In genomic region chr1:234955107-234955731, GRCh38 we compare ENCODE assay signal across 8 cellular contexts.
A peak's percentile ranks its signal among the peaks of the same experiment; 100 is the strongest.
DNase-seq lines count a peak whose midpoint lies in the region; ATAC-seq and TF ChIP-seq lines count a peak whose summit lies in the region.

No MANE protein-coding gene starts in this region.

- H3K36me3 Mint-ChIP-seq in T-cell: no peaks in the 10 kb centered on the region

- POLR2A ChIA-PET in T-cell (lab: Charles Lee): interaction anchor here in 1 of 2 donors (0.6 to 0.9 kb wide), 3 partner anchors 8 to 25 kb away, joined by 3 to 4 read pairs (median 3); no protein-coding TSS in a partner anchor

- intact Hi-C loops in posterior vena cava (cut with DNase I): no loop called here

- H3K9me3 Mint-ChIP-seq in T-cell: no peaks in the 10 kb centered on the region

- H3K4me3 ChIP-seq in fibroblast of pulmonary artery (replicated peaks; ENCODE audit: low read depth, low read length): no peak overlapping the region

- peak; percentile 58 to 66 (median 64) for ATAC-seq in T-cell (replicated peaks in 1 of 4)

- H3K4me3 Mint-ChIP-seq in T-cell: peak overlapping the region in 1 of 3 donors; percentile 20

- no peaks in the 10 kb centered on the region for H3K27me3 Mint-ChIP-seq in T-cell

- H3K4me1 Mint-ChIP-seq in T-cell: peaks cover 36 to 42% (median 42%) of the 10 kb centered on the region in 3 donors

- in situ Hi-C loops in GM13976 (cut with MboI; ENCODE audit: low sequenced_read_pairs, unreplicated experiment): loop anchor here (25.0 kb wide), 1 partner anchor 343 kb away; the partner anchor contains the start of gene IRF2BP2

- CTCF ChIA-PET in T-cell (lab: Charles Lee): no interaction called here

- peak overlapping the region; percentile 83 to 84 for H3K27ac Mint-ChIP-seq in T-cell

- DNase-seq in AML-193 (lab: John Stamatoyannopoulos, UW) (peak; percentile 95 to 97), HCEC 1CT (peak; percentile 63), T-cell (peak in 1 of 34 experiments; percentile 18), fibroblast of pulmonary artery (ENCODE audit: low read depth) (peak; percentile 60), posterior vena cava (ENCODE audit: low spot score) (peak; percentile 93), superior temporal gyrus (ENCODE audit: extremely low spot score) (no peak), GM13976 (ENCODE audit: low spot score) (no peak), GM03348 (ENCODE audit: low spot score) (no peak)

- no peak for TF ChIP-seq CTCF in fibroblast of pulmonary artery (IDR thresholded peaks at IDR 0.05; ENCODE audit: low read length, missing control alignments)
- TF ChIP-seq CTCF in GM13976 (IDR thresholded peaks at IDR 0.05; ENCODE audit: borderline replicate concordance, control extremely low read depth, extremely low read depth, insufficient read depth, missing control alignments): no peak

Comparison
In these comparisons a context has a peak if more than half of its experiments do, and no peak if none do; other contexts are left out.
1. DNase-seq: peak in AML-193 (2 of 2), HCEC 1CT (single experiment), fibroblast of pulmonary artery (single experiment) and posterior vena cava (single experiment); none in superior temporal gyrus (single experiment), GM13976 (single experiment) and GM03348 (single experiment).